In the genomic region with DNA sequence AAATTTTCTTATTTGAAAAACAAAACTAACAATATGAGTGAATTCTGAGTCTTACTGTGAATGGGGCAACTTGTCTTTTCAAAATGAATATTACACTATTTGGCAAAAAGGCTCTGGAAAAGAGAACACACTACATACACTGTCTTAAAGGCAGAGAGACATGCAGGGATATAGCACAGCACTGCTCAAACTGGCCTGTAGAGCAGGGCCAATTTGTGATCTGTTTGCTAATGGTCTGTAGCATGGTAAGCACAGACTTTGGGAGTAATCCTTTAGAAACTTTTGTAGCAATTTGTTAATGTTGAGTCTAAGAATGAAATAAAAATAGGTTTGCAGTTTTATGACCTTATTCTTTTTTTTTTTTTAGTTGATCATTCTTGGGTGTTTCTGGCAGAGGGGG, we compare ENCODE assay signal across 23 cellular contexts.
"Had no signal": no experiment of that assay in that cellular context is flagged by ENCODE, and none has a peak within 500 bp of the region (broad histone marks: within the 10 kb centered on the region; RNA-seq: fewer than 3 reads in every experiment).

No MANE protein-coding gene starts in this region.

- H3K9ac ChIP-seq: KMS-11 had no signal

- H3K27ac Mint-ChIP-seq: IgD-negative memory B cell had no signal

- H3K4me1 Mint-ChIP-seq: IgD-negative memory B cell had no signal

- H3K27ac ChIP-seq: KMS-11, RWPE1 had no signal

- H3K4me2 ChIP-seq: KMS-11 had no signal

- FAIRE-seq: K562 had no signal

- H3K4me3 ChIP-seq: K562 had no signal

- H3K4me3 Mint-ChIP-seq: IgD-negative memory B cell had no signal

- ATAC-seq: K562, Panc1, PC-3, SK-N-SH treated with all-trans-retinoic acid at 6 μM for 48 hours had no signal

- DNase-seq: Kasumi-1, MM.1S, NCI-H1092 treated with DMSO at 0.1 percent for 48 hours, NCI-H1417, NCI-H146, NCI-H1694 treated with DMSO at 0.1 percent for 48 hours, NCI-H1930, NCI-H2081, NCI-H2107, NCI-H2171 treated with DMSO at 0.1 percent for 48 hours, NCI-H345, NCI-H446 treated with DMSO at 0.1 percent for 48 hours, NCI-H524 treated with DMSO at 0.1 percent for 48 hours, NCI-H69, NCI-H774, PC-3, SHP77 had no signal

- H3K27me3 Mint-ChIP-seq: IgD-negative memory B cell had no signal
